ENCODE assay signal across 1 cellular context in genomic region chr6:129575378-129576118, GRCh38.
TF ChIP-seq lines count a peak whose summit lies in the region.

No MANE protein-coding gene starts in this region.

TF ChIP-seq in IMR-90, 13 proteins besides CTCF, POLR2A, EP300 and RAD21:
- TF ChIP-seq USF2 (IDR thresholded peaks at IDR 0.05; ENCODE audit: low read depth, low read length) (no peak), MAZ (IDR thresholded peaks at IDR 0.05; ENCODE audit: borderline replicate concordance, low read depth, low read length) (no peak), NFE2L2 (IDR thresholded peaks at IDR 0.05; ENCODE audit: low read depth, low read length) (no peak), MAFK (IDR thresholded peaks at IDR 0.05; ENCODE audit: low read depth, low read length) (no peak), MXI1 (IDR thresholded peaks at IDR 0.05; ENCODE audit: borderline replicate concordance, low read depth, low read length) (no peak), SMC3 (IDR thresholded peaks at IDR 0.05; ENCODE audit: low read depth, low read length) (peak; percentile 59), BHLHE40 (IDR thresholded peaks at IDR 0.05; ENCODE audit: low read depth, low read length) (no peak), CEBPB (IDR thresholded peaks at IDR 0.05; ENCODE audit: low read depth, low read length) (no peak)
TF ChIP-seq in IMR-90: peak in this region for 1.
